ENCODE assay signal across 1 cellular context in the genomic region with DNA sequence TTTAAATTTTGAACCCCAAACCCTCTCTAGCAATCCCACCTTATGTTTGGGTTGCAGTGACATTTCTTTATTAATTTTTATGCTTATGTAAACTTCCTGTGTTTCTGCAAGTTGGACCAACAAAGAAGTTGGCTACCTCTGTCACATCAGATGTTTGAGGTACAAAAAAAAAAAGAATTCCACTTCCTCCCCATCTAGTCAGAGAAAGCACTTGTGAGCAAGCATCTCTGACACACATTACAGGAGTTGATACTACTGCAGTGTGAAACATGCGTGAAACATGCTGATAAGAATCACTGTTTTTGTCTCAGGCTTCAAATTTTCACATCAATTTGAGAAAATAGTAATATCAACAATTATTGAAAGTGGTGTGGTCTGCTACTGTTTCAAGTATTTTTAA.
TF ChIP-seq lines count a peak whose summit lies in the region.

No MANE protein-coding gene starts in this region.

TF ChIP-seq in IMR-90, 13 proteins besides CTCF, POLR2A, EP300 and RAD21:
- TF ChIP-seq CEBPB (IDR thresholded peaks at IDR 0.05; ENCODE audit: low read depth, low read length) (no peak), SMC3 (IDR thresholded peaks at IDR 0.05; ENCODE audit: low read depth, low read length) (no peak), RCOR1 (IDR thresholded peaks at IDR 0.05; ENCODE audit: insufficient replicate concordance, low read length) (no peak), MAZ (IDR thresholded peaks at IDR 0.05; ENCODE audit: borderline replicate concordance, low read depth, low read length) (no peak), MAFK (IDR thresholded peaks at IDR 0.05; ENCODE audit: low read depth, low read length) (no peak), FOS (IDR thresholded peaks at IDR 0.05; ENCODE audit: low read depth, low read length) (no peak), CHD1 (IDR thresholded peaks at IDR 0.05; ENCODE audit: low read depth, low read length) (no peak), NFE2L2 (IDR thresholded peaks at IDR 0.05; ENCODE audit: low read depth, low read length) (no peak), BHLHE40 (IDR thresholded peaks at IDR 0.05; ENCODE audit: low read depth, low read length) (no peak), MXI1 (IDR thresholded peaks at IDR 0.05; ENCODE audit: borderline replicate concordance, low read depth, low read length) (no peak), RFX5 (IDR thresholded peaks at IDR 0.05; ENCODE audit: low read depth, low read length) (no peak)
- TF ChIP-seq, protein P1, sequence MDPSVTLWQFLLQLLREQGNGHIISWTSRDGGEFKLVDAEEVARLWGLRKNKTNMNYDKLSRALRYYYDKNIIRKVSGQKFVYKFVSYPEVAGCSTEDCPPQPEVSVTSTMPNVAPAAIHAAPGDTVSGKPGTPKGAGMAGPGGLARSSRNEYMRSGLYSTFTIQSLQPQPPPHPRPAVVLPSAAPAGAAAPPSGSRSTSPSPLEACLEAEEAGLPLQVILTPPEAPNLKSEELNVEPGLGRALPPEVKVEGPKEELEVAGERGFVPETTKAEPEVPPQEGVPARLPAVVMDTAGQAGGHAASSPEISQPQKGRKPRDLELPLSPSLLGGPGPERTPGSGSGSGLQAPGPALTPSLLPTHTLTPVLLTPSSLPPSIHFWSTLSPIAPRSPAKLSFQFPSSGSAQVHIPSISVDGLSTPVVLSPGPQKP (IDR thresholded peaks at IDR 0.05; ENCODE audit: borderline replicate concordance, low read depth, low read length): no peak
